Comparison of ENCODE assay signal across 27 cellular contexts in the genomic region with DNA sequence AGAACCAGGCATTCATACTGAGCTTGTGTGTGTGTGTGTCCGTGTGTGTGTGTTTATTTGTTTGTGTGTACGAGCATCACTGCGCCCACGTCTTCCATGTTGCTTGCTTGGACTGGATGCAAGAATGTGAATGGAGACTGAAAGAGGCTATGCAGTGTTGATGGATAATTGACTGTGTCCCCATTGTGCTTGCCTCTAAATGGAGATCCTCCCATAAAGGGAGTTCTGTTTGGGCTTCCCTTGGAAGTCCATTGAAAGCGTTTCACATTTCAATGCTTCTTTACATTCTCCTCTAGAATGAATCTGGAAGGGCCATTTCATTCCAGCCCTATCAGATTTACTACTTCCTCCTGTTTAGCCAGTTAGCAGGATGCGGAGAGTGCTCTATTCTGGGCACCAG.
"Had no signal": no experiment of that assay in that cellular context is flagged by ENCODE, and none has a peak within 500 bp of the region (broad histone marks: within the 10 kb centered on the region; RNA-seq: fewer than 3 reads in every experiment).

No MANE protein-coding gene starts in this region.

- H3K4me3 ChIP-seq: adrenal gland, body of pancreas, esophagus squamous epithelium, heart right ventricle had no signal

- H3K4me1 Mint-ChIP-seq: activated naive CD4-positive, alpha-beta T cell treated with anti-CD3 and anti-CD28 coated beads, Interleukin-2, amount 50 U/mL, for 24 hours; activated naive CD8-positive, alpha-beta T cell treated with anti-CD3 and anti-CD28 coated beads for 36 hours; activated naive CD8-positive, alpha-beta T cell treated with anti-CD3 and anti-CD28 coated beads, Interleukin-2, amount 50 U/mL, for 24 hours; activated T-helper 17 cell treated with anti-CD3 and anti-CD28 coated beads, Interleukin-2, amount 50 U/mL, for 72 hours; T-helper 17 cell had no signal

- H3K27me3 ChIP-seq: esophagus squamous epithelium had no signal

- H3K27ac Mint-ChIP-seq: activated CD8-positive, alpha-beta T cell treated with anti-CD3 and anti-CD28 coated beads for 36 hours; activated naive CD4-positive, alpha-beta T cell treated with anti-CD3 and anti-CD28 coated beads for 36 hours; activated naive CD4-positive, alpha-beta T cell treated with anti-CD3 and anti-CD28 coated beads, Interleukin-2, amount 50 U/mL, for 24 hours; activated naive CD8-positive, alpha-beta T cell treated with anti-CD3 and anti-CD28 coated beads for 36 hours; activated naive CD8-positive, alpha-beta T cell treated with anti-CD3 and anti-CD28 coated beads, Interleukin-2, amount 50 U/mL, for 24 hours; activated T-helper 17 cell treated with anti-CD3 and anti-CD28 coated beads, Interleukin-2, amount 50 U/mL, for 72 hours; T-helper 17 cell; T-helper 2 cell treated with Interferon-gamma antibody and Interleukin-4, amounts not matched to agents 5 μg/mL and 100 μg/mL, for 36 hours had no signal

- ATAC-seq: activated CD8-positive, alpha-beta T cell treated with anti-CD3 and anti-CD28 coated beads for 36 hours; activated naive CD8-positive, alpha-beta T cell treated with anti-CD3 and anti-CD28 coated beads, Interleukin-2, amount 50 U/mL, for 24 hours; activated T-cell treated with anti-CD3 and anti-CD28 coated beads, Interleukin-2, amount 50 U/mL, for 4 hours; activated T-helper 17 cell treated with anti-CD3 and anti-CD28 coated beads, Interleukin-2, amount 50 U/mL, for 72 hours; body of pancreas; heart right ventricle; T-helper 17 cell had no signal

- H3K27ac ChIP-seq: adrenal gland, body of pancreas, epithelial cell of prostate, esophagus squamous epithelium, heart right ventricle had no signal

- H3K9me3 Mint-ChIP-seq: activated CD8-positive, alpha-beta T cell treated with anti-CD3 and anti-CD28 coated beads for 36 hours; activated naive CD4-positive, alpha-beta T cell treated with anti-CD3 and anti-CD28 coated beads for 36 hours; activated naive CD8-positive, alpha-beta T cell treated with anti-CD3 and anti-CD28 coated beads for 36 hours; activated naive CD8-positive, alpha-beta T cell treated with anti-CD3 and anti-CD28 coated beads, Interleukin-2, amount 50 U/mL, for 24 hours; activated T-cell treated with anti-CD3 and anti-CD28 coated beads, Interleukin-2, amount 50 U/mL, for 4 hours; T-helper 2 cell treated with Interferon-gamma antibody and Interleukin-4, amounts not matched to agents 5 μg/mL and 100 μg/mL, for 36 hours had no signal

- H3K4me3 Mint-ChIP-seq: activated CD8-positive, alpha-beta T cell treated with anti-CD3 and anti-CD28 coated beads for 36 hours; activated naive CD4-positive, alpha-beta T cell treated with anti-CD3 and anti-CD28 coated beads for 36 hours; activated naive CD4-positive, alpha-beta T cell treated with anti-CD3 and anti-CD28 coated beads, Interleukin-2, amount 50 U/mL, for 24 hours; activated naive CD8-positive, alpha-beta T cell treated with anti-CD3 and anti-CD28 coated beads for 36 hours; activated naive CD8-positive, alpha-beta T cell treated with anti-CD3 and anti-CD28 coated beads, Interleukin-2, amount 50 U/mL, for 24 hours; activated T-cell treated with anti-CD3 and anti-CD28 coated beads, Interleukin-2, amount 50 U/mL, for 4 hours; activated T-helper 17 cell treated with anti-CD3 and anti-CD28 coated beads, Interleukin-2, amount 50 U/mL, for 72 hours; T-helper 17 cell; T-helper 2 cell treated with Interferon-gamma antibody and Interleukin-4, amounts not matched to agents 5 μg/mL and 100 μg/mL, for 36 hours had no signal

- H3K36me3 Mint-ChIP-seq: activated naive CD4-positive, alpha-beta T cell treated with anti-CD3 and anti-CD28 coated beads, Interleukin-2, amount 50 U/mL, for 24 hours; activated naive CD8-positive, alpha-beta T cell treated with anti-CD3 and anti-CD28 coated beads for 36 hours had no signal

- H3K36me3 ChIP-seq: adrenal gland, esophagus squamous epithelium, heart right ventricle had no signal

- H3K4me1 ChIP-seq: adrenal gland, body of pancreas, esophagus squamous epithelium, heart right ventricle had no signal

- DNase-seq: activated CD4-positive, alpha-beta T cell treated with anti-CD3 and anti-CD28 coated beads for 1 hour; activated CD4-positive, alpha-beta T cell treated with anti-CD3 and anti-CD28 coated beads for 48 hours; activated CD4-positive, alpha-beta T cell treated with anti-CD3 and anti-CD28 coated beads, Interleukin-2, amount 50 U/mL, for 1 hour; activated CD4-positive, alpha-beta T cell treated with anti-CD3 and anti-CD28 coated beads, Interleukin-2, amount 50 U/mL, for 48 hours; activated CD8-positive, alpha-beta memory T cell treated with anti-CD3 and anti-CD28 coated beads for 24 hours; activated CD8-positive, alpha-beta T cell treated with anti-CD3 and anti-CD28 coated beads for 36 hours; activated effector memory CD4-positive, alpha-beta T cell treated with anti-CD3 and anti-CD28 coated beads, Interleukin-2, amount 50 U/mL, for 16 hours; activated naive CD4-positive, alpha-beta T cell treated with anti-CD3 and anti-CD28 coated beads for 36 hours; activated naive CD8-positive, alpha-beta T cell treated with anti-CD3 and anti-CD28 coated beads for 36 hours; activated naive CD8-positive, alpha-beta T cell treated with anti-CD3 and anti-CD28 coated beads, Interleukin-2, amount 50 U/mL, for 24 hours; activated T-cell treated with anti-CD3 and anti-CD28 coated beads, Interleukin-2, amount 50 U/mL, for 4 hours; adrenal gland; amygdala; aorta; body of pancreas; caudate nucleus; cortex of kidney; dermis blood vessel endothelial cell; effector CD8-positive, alpha-beta T cell; esophagus squamous epithelium; heart right ventricle; T-helper 1 cell; T-helper 17 cell had no signal

- H3K9me3 ChIP-seq: adrenal gland, body of pancreas, esophagus squamous epithelium had no signal
